ENCODE assay signal across 15 cellular contexts in the genomic region with DNA sequence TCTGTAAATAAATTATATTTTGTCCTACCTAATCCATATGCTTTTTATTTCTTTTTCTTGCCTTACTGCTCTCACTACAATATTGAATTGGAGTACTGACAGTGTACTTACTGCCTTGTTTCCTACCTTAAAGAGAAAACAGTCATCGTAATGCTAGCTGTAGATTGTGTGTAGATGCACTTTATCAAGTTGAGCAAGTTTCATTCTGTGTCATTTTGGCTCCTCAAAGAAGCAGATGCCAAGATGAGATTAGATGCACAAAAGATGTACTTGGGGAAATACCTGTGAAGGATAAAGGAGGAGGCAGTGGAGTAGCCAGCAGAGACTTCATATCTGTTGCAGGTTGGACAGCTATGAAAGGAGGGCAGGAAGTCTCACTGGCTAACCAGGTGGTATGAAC.
A peak's percentile ranks its signal among the peaks of the same experiment; 100 is the strongest.
DNase-seq lines count a peak whose midpoint lies in the region; ATAC-seq, FAIRE-seq and TF ChIP-seq lines count a peak whose summit lies in the region.
"Had no signal": no experiment of that assay in that cellular context is flagged by ENCODE, and none has a peak within 500 bp of the region (broad histone marks: within the 10 kb centered on the region; RNA-seq: fewer than 3 reads in every experiment).

No MANE protein-coding gene starts in this region.

- no peaks in the 10 kb centered on the region for H3K4me1 ChIP-seq in naive thymus-derived CD4-positive, alpha-beta T cell (ENCODE audit: control insufficient read depth in 2 of 2, insufficient read depth in 2 of 2, low read length in 2 of 2)
- H3K4me1 ChIP-seq: BLaER1 treated with 17β-estradiol and CSF1 and Interleukin-3, amounts not matched to agents 10 nM and 100 nM had no signal

- no peaks in the 10 kb centered on the region for H3K9me3 ChIP-seq in naive thymus-derived CD4-positive, alpha-beta T cell (ENCODE audit: control insufficient read depth in 2 of 3, low read length in 3 of 3)

- POLR2A ChIA-PET in naive thymus-derived CD4-positive, alpha-beta T cell (lab: Charles Lee) = no interaction called here

- H3K27ac Mint-ChIP-seq in activated CD8-positive, alpha-beta memory T cell treated with anti-CD3 and anti-CD28 coated beads, Interleukin-2, amount 10 ng/mL, durations not matched to agents 7 days and 5 days = no peak overlapping the region
- no peak overlapping the region for H3K27ac Mint-ChIP-seq in stimulated activated effector memory CD8-positive, alpha-beta T cell treated with anti-CD3 and anti-CD28 coated beads, Interleukin-12 subunit alpha, Interleukin-12 subunit beta, amount 100 ng/mL, for 72 hours
- H3K27ac Mint-ChIP-seq in naive thymus-derived CD4-positive, alpha-beta T cell = no peak overlapping the region
- H3K27ac Mint-ChIP-seq: B cell; CD8-positive, alpha-beta T cell; H9 had no signal

- H3K4me3 Mint-ChIP-seq in activated CD8-positive, alpha-beta memory T cell treated with anti-CD3 and anti-CD28 coated beads, Interleukin-2, amount 10 ng/mL, durations not matched to agents 7 days and 5 days = no peak overlapping the region
- no peak overlapping the region for H3K4me3 Mint-ChIP-seq in stimulated activated effector memory CD8-positive, alpha-beta T cell treated with anti-CD3 and anti-CD28 coated beads, Interleukin-12 subunit alpha, Interleukin-12 subunit beta, amount 100 ng/mL, for 72 hours
- no peak overlapping the region for H3K4me3 Mint-ChIP-seq in naive thymus-derived CD4-positive, alpha-beta T cell
- H3K4me3 Mint-ChIP-seq: B cell; CD8-positive, alpha-beta T cell; H9 had no signal

- ATAC-seq in activated CD8-positive, alpha-beta memory T cell treated with anti-CD3 and anti-CD28 coated beads, Interleukin-2, amount 10 ng/mL, durations not matched to agents 7 days and 5 days = peak; percentile 39
- ATAC-seq in stimulated activated effector memory CD8-positive, alpha-beta T cell treated with anti-CD3 and anti-CD28 coated beads, Interleukin-12 subunit alpha, Interleukin-12 subunit beta, amount 100 ng/mL, for 72 hours = peak; percentile 28
- no peak for ATAC-seq in naive thymus-derived CD4-positive, alpha-beta T cell
- no peak for ATAC-seq in GM18909 (IDR thresholded peaks at IDR 0.05; ENCODE audit: poor library complexity, unreplicated experiment)
- ATAC-seq: CD8-positive, alpha-beta T cell had no signal

- CTCF ChIA-PET in activated CD8-positive, alpha-beta memory T cell treated with anti-CD3 and anti-CD28 coated beads, Interleukin-2, amount 10 ng/mL, durations not matched to agents 7 days and 5 days (lab: Charles Lee) = interaction anchor here (1.0 to 2.8 kb wide), 5 partner anchors 29 to 252 kb away, joined by 3 to 24 read pairs (median 4); no protein-coding TSS in a partner anchor
- CTCF ChIA-PET in naive thymus-derived CD4-positive, alpha-beta T cell (lab: Charles Lee) = no interaction called here

- H3K36me3 Mint-ChIP-seq in activated CD8-positive, alpha-beta memory T cell treated with anti-CD3 and anti-CD28 coated beads, Interleukin-2, amount 10 ng/mL, durations not matched to agents 7 days and 5 days = no peaks in the 10 kb centered on the region
- H3K36me3 Mint-ChIP-seq in stimulated activated effector memory CD8-positive, alpha-beta T cell treated with anti-CD3 and anti-CD28 coated beads, Interleukin-12 subunit alpha, Interleukin-12 subunit beta, amount 100 ng/mL, for 72 hours = no peaks in the 10 kb centered on the region
- H3K36me3 Mint-ChIP-seq in naive thymus-derived CD4-positive, alpha-beta T cell = peaks cover 0 to 3% (median 0%) of the 10 kb centered on the region in 5 donors
- H3K36me3 Mint-ChIP-seq: CD8-positive, alpha-beta T cell had no signal

- intact Hi-C loops in naive thymus-derived CD4-positive, alpha-beta T cell (cut with micrococcal nuclease) = loop anchor here (2.0 kb wide), 1 partner anchor 33 kb away; no protein-coding TSS in a partner anchor

- H3K27ac ChIP-seq in naive thymus-derived CD4-positive, alpha-beta T cell (ENCODE audit: low read depth, low read length) = no peak overlapping the region
- H3K27ac ChIP-seq: BLaER1 treated with 17β-estradiol and CSF1 and Interleukin-3, amounts not matched to agents 10 nM and 100 nM had no signal

- DNase-seq in activated CD8-positive, alpha-beta memory T cell treated with anti-CD3 and anti-CD28 coated beads, Interleukin-2, amount 10 ng/mL, durations not matched to agents 7 days and 5 days = no peak
- no peak for DNase-seq in activated CD8-positive, alpha-beta memory T cell treated with anti-CD3 and anti-CD28 coated beads for 24 hours
- DNase-seq in GM12892 (ENCODE audit: insufficient read length) = no peak
- no peak for DNase-seq in HTR-8/SVneo (ENCODE audit: insufficient read length, low spot score)
- DNase-seq in stimulated activated effector memory CD8-positive, alpha-beta T cell treated with anti-CD3 and anti-CD28 coated beads, Interleukin-12 subunit alpha, Interleukin-12 subunit beta, amount 100 ng/mL, for 72 hours (ENCODE audit: low spot score in 2 of 2) = no peak
- no peak for DNase-seq in naive thymus-derived CD4-positive, alpha-beta T cell
- DNase-seq: Calu3; CD8-positive, alpha-beta T cell; DMS79 treated with DMSO at 0.1 percent for 48 hours; H9 had no signal

- peak; percentile 24 for FAIRE-seq in GM12892 (lab: Jason Lieb, UNC)
- peak; percentile 31 for FAIRE-seq in HTR-8/SVneo (lab: Jason Lieb, UNC)
- FAIRE-seq: GM19239, H1 had no signal

- no peaks in the 10 kb centered on the region for H3K9me3 Mint-ChIP-seq in activated CD8-positive, alpha-beta memory T cell treated with anti-CD3 and anti-CD28 coated beads, Interleukin-2, amount 10 ng/mL, durations not matched to agents 7 days and 5 days (ENCODE audit: low read depth)
- peaks cover 4% of the 10 kb centered on the region for H3K9me3 Mint-ChIP-seq in stimulated activated effector memory CD8-positive, alpha-beta T cell treated with anti-CD3 and anti-CD28 coated beads, Interleukin-12 subunit alpha, Interleukin-12 subunit beta, amount 100 ng/mL, for 72 hours
- peaks cover 0 to 17% (median 8%) of the 10 kb centered on the region in 11 donors for H3K9me3 Mint-ChIP-seq in naive thymus-derived CD4-positive, alpha-beta T cell
- H3K9me3 Mint-ChIP-seq: CD8-positive, alpha-beta T cell had no signal

- H3K4me1 Mint-ChIP-seq in activated CD8-positive, alpha-beta memory T cell treated with anti-CD3 and anti-CD28 coated beads, Interleukin-2, amount 10 ng/mL, durations not matched to agents 7 days and 5 days = peaks cover 6% of the 10 kb centered on the region
- H3K4me1 Mint-ChIP-seq in stimulated activated effector memory CD8-positive, alpha-beta T cell treated with anti-CD3 and anti-CD28 coated beads, Interleukin-12 subunit alpha, Interleukin-12 subunit beta, amount 100 ng/mL, for 72 hours = no peaks in the 10 kb centered on the region
- peaks cover 0 to 5% (median 0%) of the 10 kb centered on the region in 7 donors for H3K4me1 Mint-ChIP-seq in naive thymus-derived CD4-positive, alpha-beta T cell
- H3K4me1 Mint-ChIP-seq: B cell had no signal

- no peaks in the 10 kb centered on the region for H3K27me3 ChIP-seq in naive thymus-derived CD4-positive, alpha-beta T cell (ENCODE audit: control insufficient read depth in 2 of 2, insufficient read depth in 2 of 2, low read length in 2 of 2)
- H3K27me3 ChIP-seq: BLaER1 treated with 17β-estradiol and CSF1 and Interleukin-3, amounts not matched to agents 10 nM and 100 nM had no signal

- no peak overlapping the region for H3K4me3 ChIP-seq in naive thymus-derived CD4-positive, alpha-beta T cell (ENCODE audit: low read length)
- H3K4me3 ChIP-seq: BLaER1 treated with 17β-estradiol and CSF1 and Interleukin-3, amounts not matched to agents 10 nM and 100 nM had no signal

- no peak for TF ChIP-seq POLR2A in GM12892 (IDR thresholded peaks at IDR 0.05; ENCODE audit: low read depth, low read length)

- H3K36me3 ChIP-seq in naive thymus-derived CD4-positive, alpha-beta T cell (ENCODE audit: control insufficient read depth in 2 of 3, insufficient read depth in 3 of 3, low read length in 3 of 3) = no peaks in the 10 kb centered on the region
- H3K36me3 ChIP-seq: BLaER1 treated with 17β-estradiol and CSF1 and Interleukin-3, amounts not matched to agents 10 nM and 100 nM had no signal

- H3K27me3 Mint-ChIP-seq in activated CD8-positive, alpha-beta memory T cell treated with anti-CD3 and anti-CD28 coated beads, Interleukin-2, amount 10 ng/mL, durations not matched to agents 7 days and 5 days = peaks cover 9% of the 10 kb centered on the region
- H3K27me3 Mint-ChIP-seq in naive thymus-derived CD4-positive, alpha-beta T cell = peaks cover 0 to 9% (median 6%) of the 10 kb centered on the region in 5 donors

Comparison
In these comparisons a context has a peak if more than half of its experiments do, and no peak if none do; other contexts are left out.
1. ATAC-seq: peak in activated CD8-positive, alpha-beta memory T cell treated with anti-CD3 and anti-CD28 coated beads, Interleukin-2, amount 10 ng/mL, durations not matched to agents 7 days and 5 days (single experiment) and stimulated activated effector memory CD8-positive, alpha-beta T cell treated with anti-CD3 and anti-CD28 coated beads, Interleukin-12 subunit alpha, Interleukin-12 subunit beta, amount 100 ng/mL, for 72 hours (single experiment); none in naive thymus-derived CD4-positive, alpha-beta T cell (single experiment) and GM18909 (single experiment).